8 cellular contexts compared by ENCODE assay signal in genomic region chr9:122464633-122465567, GRCh38. TPM values are rescaled to one million over a fixed set of nuclear protein-coding genes. Genes with fewer than 3 reads are reported as not detected.
DNase-seq lines count a peak whose midpoint lies in the region; ATAC-seq, FAIRE-seq and TF ChIP-seq lines count a peak whose summit lies in the region.

No MANE protein-coding gene starts in this region.

- 0 out of 3 replicates have a peak, but pooled peaks cover 9% of the 10 kb centered on the region for H3K4me1 ChIP-seq in A549

- H3K9me3 ChIP-seq in A549: no peaks in the 10 kb centered on the region

- H3K4me3 ChIP-seq in A549 (peak overlapping the region; percentile 29), WI38 (ENCODE audit: low read depth, low read length) (peak overlapping the region; percentile 39)

- TF ChIP-seq CTCF in A549 (IDR thresholded peaks at IDR 0.05): peak; percentile 93
- TF ChIP-seq CTCF in WI38 (IDR thresholded peaks at IDR 0.05; ENCODE audit: low read depth, low read length): peak; percentile 68

- peak overlapping the region; percentile 78 for H3K4me2 ChIP-seq in A549

- WGBS in A549 (ENCODE audit: missing lambda C conversion rate): 21% methylated on average over 10 of the region's 10 CpGs

- 0 out of 6 replicates have a peak overlapping the region, but pooled peaks of 1 of the 2 experiments have one; percentile 22 for H3K27ac ChIP-seq in A549
- no peak overlapping the region for H3K27ac ChIP-seq in caudate nucleus (ENCODE audit: low read depth, low read length)

- no peak for TF ChIP-seq POLR2A in A549 (IDR thresholded peaks at IDR 0.05; ENCODE audit: low read length)

- DNase-seq in A549 (ENCODE audit: low read depth in 1 of 2, low spot score in 1 of 2) (peak; percentile 68 to 84), GM18507 (ENCODE audit: extremely low spot score, insufficient read length, low read depth) (no peak), NCI-H2227 (lab: John Stamatoyannopoulos, UW; ENCODE audit: unreplicated experiment) (peak; percentile 63), caudate nucleus (lab: John Stamatoyannopoulos, UW) (peak in 50 of 61 donors; percentile 5 to 81 (median 41)), kidney glomerular epithelial cell (lab: John Stamatoyannopoulos, UW) (peak; percentile 89)
- peak; percentile 15 to 41 for DNase-seq in stimulated activated CD4-positive, alpha-beta T cell treated with anti-CD3 and anti-CD28 coated beads, Interleukin-1b, Interleukin-23, amount 100 ng/mL, for 1 hour (ENCODE audit: low read depth in 2 of 2)

- peak; percentile 90 to 93 for TF ChIP-seq RAD21 in A549 (conservative IDR thresholded peaks at IDR 0.05 in 1 of 2, IDR thresholded peaks at IDR 0.05 in 1 of 2)

- FAIRE-seq in A549 (lab: Jason Lieb, UNC) (no peak), GM18507 (lab: Jason Lieb, UNC) (peak; percentile 71)

- peak; percentile 89 to 96 for ATAC-seq in A549
- ATAC-seq in HG03103 (IDR thresholded peaks at IDR 0.05; ENCODE audit: low read depth, unreplicated experiment): peak; percentile 63

- CTCF ChIA-PET in A549 (lab: Yijun Ruan, JAX): interaction anchor here (0.6 to 5.4 kb wide), 33 partner anchors 8 to 487 kb away, joined by 3 to 108 read pairs (median 4); partner anchors contain the start of genes MORN5, NDUFA8 and OR1J1

- POLR2A ChIA-PET in A549 (lab: Yijun Ruan, JAX): no interaction called here

- no peak for TF ChIP-seq EP300 in A549 (IDR thresholded peaks at IDR 0.05)

TF ChIP-seq in A549, 52 proteins besides CTCF, POLR2A, EP300 and RAD21:
- peak; percentile 92 for TF ChIP-seq SMC3 (IDR thresholded peaks at IDR 0.05)
- no peak for TF ChIP-seq PHF8 (IDR thresholded peaks at IDR 0.05; ENCODE audit: borderline replicate concordance, low read depth)
- no peak for TF ChIP-seq CHD2 (IDR thresholded peaks at IDR 0.05; ENCODE audit: low read length, partially characterized antibody)
- TF ChIP-seq RFX5 (IDR thresholded peaks at IDR 0.05): no peak
- TF ChIP-seq FOSB (CRISPR knock-in tag; IDR thresholded peaks at IDR 0.05): no peak

RNA-seq across cellular contexts. Expression of gene OR1J1, which starts 12.8 kb away (rescaled TPM):
- polyA plus RNA-seq in A549 (2011; rRNA removed): not detected in 2 replicates
- polyA plus RNA-seq in A549 (2012; cell fraction: cytosol; rRNA removed): not detected in 2 replicates
- polyA plus RNA-seq in A549 (2012; cell fraction: nucleus; rRNA removed): not detected in 2 replicates
- polyA plus RNA-seq in A549 (2017; fragmentation: RNase III; extraction: RNeasy Plus Mini Kit Qiagen cat#74134 plus additional on column Dnase treatment): not detected in 3 replicates
- not detected in 2 replicates for polyA minus RNA-seq in A549 (2011; rRNA and poly(A)+ RNA removed)

RNA-seq across cellular contexts. Expression of gene OR1J2, which starts 45.7 kb away (rescaled TPM):
- 0.17 and 0.21 TPM in 2 replicates for polyA plus RNA-seq in A549 (2011; rRNA removed)
- polyA plus RNA-seq in A549 (2012; cell fraction: cytosol; rRNA removed): not detected in 2 replicates
- polyA plus RNA-seq in A549 (2012; cell fraction: nucleus; rRNA removed): 0.11 and 0.17 TPM in 2 replicates
- 0.09 to 0.21 TPM in 2 of 3 replicates, not detected in the other for polyA plus RNA-seq in A549 (2017; fragmentation: RNase III; extraction: RNeasy Plus Mini Kit Qiagen cat#74134 plus additional on column Dnase treatment)
- 2.9 TPM in 2 replicates for polyA minus RNA-seq in A549 (2011; rRNA and poly(A)+ RNA removed)

RNA-seq across cellular contexts. Expression of gene OR1J4, which starts 54.0 kb away (rescaled TPM):
- polyA plus RNA-seq in A549 (2011; rRNA removed) (0.23 and 0.30 TPM in 2 replicates), A549 (2017; fragmentation: RNase III; extraction: RNeasy Plus Mini Kit Qiagen cat#74134 plus additional on column Dnase treatment) (0.17 TPM in 1 of 3 replicates, not detected in the others)
- polyA plus RNA-seq in A549 (2012; cell fraction: cytosol; rRNA removed): 0.08 TPM in 2 replicates
- 0.17 and 0.36 TPM in 2 replicates for polyA plus RNA-seq in A549 (2012; cell fraction: nucleus; rRNA removed)
- polyA minus RNA-seq in A549 (2011; rRNA and poly(A)+ RNA removed): 1.3 and 2.4 TPM in 2 replicates
